In the genomic region with DNA sequence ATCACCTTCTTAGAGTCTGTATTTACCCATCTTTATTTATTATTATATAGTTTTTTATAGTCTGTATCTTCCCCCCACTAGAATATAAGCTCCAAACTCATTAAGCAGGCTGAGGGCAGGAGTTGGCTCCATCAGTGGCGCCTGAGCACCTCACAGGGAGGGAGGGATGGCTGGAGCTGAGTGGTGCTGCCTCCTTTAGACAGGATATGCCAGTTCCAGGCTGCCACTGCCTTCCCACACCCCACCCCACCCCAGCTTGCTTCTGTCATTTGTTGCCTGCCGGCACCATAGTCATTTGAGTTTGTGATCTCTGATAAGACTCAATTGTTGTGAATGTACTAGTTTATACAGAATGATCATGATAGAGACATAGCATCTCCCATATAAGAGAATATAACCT, we compare ENCODE assay signal across 14 cellular contexts.
DNase-seq lines count a peak whose midpoint lies in the region; ATAC-seq and TF ChIP-seq lines count a peak whose summit lies in the region.
"Had no signal": no experiment of that assay in that cellular context is flagged by ENCODE, and none has a peak within 500 bp of the region (broad histone marks: within the 10 kb centered on the region; RNA-seq: fewer than 3 reads in every experiment).

No MANE protein-coding gene starts in this region.

- H3K9me3 Mint-ChIP-seq in Caco-2 (ENCODE audit: unreplicated experiment): no peaks in the 10 kb centered on the region
- no peaks in the 10 kb centered on the region for H3K9me3 Mint-ChIP-seq in progenitor cell of endocrine pancreas (ENCODE audit: low read depth)

- peak overlapping the region; percentile 66 for H3K4me3 Mint-ChIP-seq in Caco-2 (ENCODE audit: unreplicated experiment)
- H3K4me3 Mint-ChIP-seq in progenitor cell of endocrine pancreas (ENCODE audit: low read depth): no peak overlapping the region

- TF ChIP-seq EP300 in gastroesophageal sphincter (IDR thresholded peaks at IDR 0.05): no peak

- H3K36me3 Mint-ChIP-seq in Caco-2 (ENCODE audit: insufficient read depth, unreplicated experiment) (peaks cover 37% of the 10 kb centered on the region), progenitor cell of endocrine pancreas (ENCODE audit: insufficient read depth) (peaks cover 17% of the 10 kb centered on the region)

- TF ChIP-seq CTCF in Caco-2 (IDR thresholded peaks at IDR 0.05; ENCODE audit: insufficient read depth in 1 of 2, low read depth in 1 of 2, low read length in 1 of 2, severe bottlenecking in 1 of 2, unreplicated experiment in 1 of 2): no peak
- no peak for TF ChIP-seq CTCF in SU-DHL-6 (IDR thresholded peaks at IDR 0.05; ENCODE audit: insufficient read depth, low read length, poor library complexity, severe bottlenecking)
- TF ChIP-seq CTCF in gastroesophageal sphincter (IDR thresholded peaks at IDR 0.05): no peak
- TF ChIP-seq CTCF in progenitor cell of endocrine pancreas (IDR thresholded peaks at IDR 0.05; ENCODE audit: unreplicated experiment): no peak

- H3K79me2 ChIP-seq in SU-DHL-6 (ENCODE audit: insufficient read depth, low read length): peaks cover 41% of the 10 kb centered on the region

- no peaks in the 10 kb centered on the region for H4K20me1 ChIP-seq in SU-DHL-6 (ENCODE audit: low read depth, low read length)

- in situ Hi-C loops in HAP-1 (cut with MboI; ENCODE audit: low sequenced_read_pairs): no loop called here

- H3K27me3 Mint-ChIP-seq in Caco-2 (ENCODE audit: insufficient read depth, unreplicated experiment) (no peaks in the 10 kb centered on the region), progenitor cell of endocrine pancreas (no peaks in the 10 kb centered on the region)

- peaks cover 29% of the 10 kb centered on the region for H3K4me1 ChIP-seq in Caco-2
- peaks cover 18 to 64% (median 22%) of the 10 kb centered on the region in 3 donors for H3K4me1 ChIP-seq in gastroesophageal sphincter
- peaks cover 10% of the 10 kb centered on the region for H3K4me1 ChIP-seq in HAP-1

- BruUV-seq in Caco-2 (replicated peaks; lab: Mats Ljungman, UMichigan): no TSS peak

- H3K4me1 Mint-ChIP-seq in Caco-2 (ENCODE audit: low read depth, unreplicated experiment) (peaks cover 35% of the 10 kb centered on the region), progenitor cell of endocrine pancreas (ENCODE audit: low read depth) (peaks cover 44% of the 10 kb centered on the region)

- H3K36me3 ChIP-seq in Caco-2 (ENCODE audit: control insufficient read depth, insufficient read depth, low read length) (peaks cover 1% of the 10 kb centered on the region; the same call in 1 of the 2 replicates), SU-DHL-6 (ENCODE audit: low read length) (peaks cover 23% of the 10 kb centered on the region), gastroesophageal sphincter (peaks cover 0 to 62% of the 10 kb centered on the region in 2 donors), HAP-1 (replicated peaks) (peaks cover 3% of the 10 kb centered on the region)

- ATAC-seq in gastroesophageal sphincter: no peak
- ATAC-seq in GM18873 (IDR thresholded peaks at IDR 0.05; ENCODE audit: low FRiP score, unreplicated experiment): no peak
- ATAC-seq: mucosa of descending colon had no signal

- no peak overlapping the region for H3K4me2 ChIP-seq in SU-DHL-6 (ENCODE audit: low read depth, low read length, poor library complexity, severe bottlenecking)

- TF ChIP-seq POLR2A in gastroesophageal sphincter (IDR thresholded peaks at IDR 0.05): no peak

- H3F3A ChIP-seq in SU-DHL-6 (ENCODE audit: insufficient read depth): peaks cover 46% of the 10 kb centered on the region

- peak overlapping the region; percentile 77 for H3K27ac Mint-ChIP-seq in Caco-2 (ENCODE audit: unreplicated experiment)
- peak overlapping the region; percentile 26 for H3K27ac Mint-ChIP-seq in progenitor cell of endocrine pancreas

- H3K9me3 ChIP-seq in Caco-2: no peaks in the 10 kb centered on the region
- no peaks in the 10 kb centered on the region for H3K9me3 ChIP-seq in SU-DHL-6 (ENCODE audit: insufficient read depth, low read length)
- no peaks in the 10 kb centered on the region for H3K9me3 ChIP-seq in gastroesophageal sphincter
- no peaks in the 10 kb centered on the region for H3K9me3 ChIP-seq in HAP-1
- H3K9me3 ChIP-seq: mucosa of descending colon, prostate gland had no signal

- H3K27ac ChIP-seq in SU-DHL-6 (ENCODE audit: low read depth, low read length) (peak overlapping the region; percentile 96), gastroesophageal sphincter (peak overlapping the region in 3 of 4 donors; percentile 81 to 87 (median 81))

- POLR2A ChIA-PET in Caco-2 (lab: Charles Lee): no interaction called here

- H3K4me3 ChIP-seq in Caco-2 (ENCODE audit: low read depth, low read length): no peak overlapping the region
- H3K4me3 ChIP-seq in SU-DHL-6 (ENCODE audit: insufficient read depth, low read length, poor library complexity, severe bottlenecking): no peak overlapping the region
- H3K4me3 ChIP-seq in gastroesophageal sphincter: no peak overlapping the region
- H3K4me3 ChIP-seq in HAP-1: no peak overlapping the region
- H3K4me3 ChIP-seq: dorsolateral prefrontal cortex, mucosa of descending colon, prostate gland had no signal

- H3K27me3 ChIP-seq in Caco-2 (replicated peaks; ENCODE audit: control insufficient read depth, insufficient read depth, low read length) (no peaks in the 10 kb centered on the region), SU-DHL-6 (ENCODE audit: low read length) (no peaks in the 10 kb centered on the region), gastroesophageal sphincter (no peaks in the 10 kb centered on the region), HAP-1 (ENCODE audit: low read depth) (no peaks in the 10 kb centered on the region)
- H3K27me3 ChIP-seq: dorsolateral prefrontal cortex had no signal

- H2AFZ ChIP-seq in SU-DHL-6 (ENCODE audit: low read depth, low read length, severe bottlenecking): no peak overlapping the region

- H3K9me2 ChIP-seq in SU-DHL-6 (replicated peaks; ENCODE audit: insufficient read depth, low read length): no peaks in the 10 kb centered on the region

- intact Hi-C loops in Caco-2 (cut with micrococcal nuclease; ENCODE audit: unreplicated experiment): loop anchor here (2.0 to 5.0 kb wide), 3 partner anchors 22 to 222 kb away; no protein-coding TSS in a partner anchor

- whole genome bisulfite sequencing in gastroesophageal sphincter (ENCODE audit: low coverage in 1 of 2), 2 donors: 100% methylated on average over 1 to 2 of the region's 2 CpGs

- H3K9ac ChIP-seq in SU-DHL-6 (ENCODE audit: low read length): no peak overlapping the region

- CTCF ChIA-PET in Caco-2 (lab: Charles Lee): no interaction called here

- DNase-seq in Caco-2 (no peak), progenitor cell of endocrine pancreas (ENCODE audit: low spot score, unreplicated experiment) (no peak), HAP-1 (ENCODE audit: low spot score in 2 of 2) (no peak), DMS 273 (lab: John Stamatoyannopoulos, UW; ENCODE audit: unreplicated experiment) (no peak), medulla oblongata (ENCODE audit: extremely low spot score) (no peak)
- DNase-seq: activated CD8-positive, alpha-beta memory T cell treated with anti-CD3 and anti-CD28 coated beads, Interleukin-2, amount 50 U/mL, for 48 hours; C1 segment of cervical spinal cord; dorsolateral prefrontal cortex; mucosa of descending colon; NCI-H1694 treated with DMSO at 0.1 percent for 48 hours had no signal
